Comparison of ENCODE assay signal across 40 cellular contexts in genomic region chr2:170671079-170671478, GRCh38. TPM values are rescaled to one million over a fixed set of nuclear protein-coding genes. Genes with fewer than 3 reads are reported as not detected.
"Had no signal": no experiment of that assay in that cellular context is flagged by ENCODE, and none has a peak within 500 bp of the region (broad histone marks: within the 10 kb centered on the region; RNA-seq: fewer than 3 reads in every experiment).

No MANE protein-coding gene starts in this region.

- H3K4me1 ChIP-seq: adrenal gland, ascending aorta, body of pancreas, breast epithelium had no signal

- H3K9me3 Mint-ChIP-seq: activated naive CD4-positive, alpha-beta T cell treated with anti-CD3 and anti-CD28 coated beads for 36 hours; activated naive CD4-positive, alpha-beta T cell treated with anti-CD3 and anti-CD28 coated beads, Interleukin-2, amount 10 ng/mL, durations not matched to agents 7 days and 5 days; activated naive CD4-positive, alpha-beta T cell treated with anti-CD3 and anti-CD28 coated beads, Interleukin-2, amount 50 U/mL, for 24 hours; activated naive CD4-positive, alpha-beta T cell treated with anti-CD3 and anti-CD28 coated beads, Interleukin-2, amount 50 U/mL, for 72 hours; activated naive CD8-positive, alpha-beta T cell treated with anti-CD3 and anti-CD28 coated beads for 36 hours; activated naive CD8-positive, alpha-beta T cell treated with anti-CD3 and anti-CD28 coated beads, Interleukin-2, amount 10 ng/mL, durations not matched to agents 7 days and 5 days; activated naive CD8-positive, alpha-beta T cell treated with anti-CD3 and anti-CD28 coated beads, Interleukin-2, amount 50 U/mL, for 24 hours; activated T-cell treated with anti-CD3 and anti-CD28 coated beads, Interleukin-2, amount 50 U/mL, for 24 hours; activated T-cell treated with anti-CD3 and anti-CD28 coated beads, Interleukin-2, amount 50 U/mL, for 4 hours; activated T-cell treated with anti-CD3 and anti-CD28 coated beads, Interleukin-2, amount 50 U/mL, for 72 hours; activated T-helper 1 cell treated with anti-CD3 and anti-CD28 coated beads, Interleukin-12 subunit alpha, Interleukin-12 subunit beta, Interleukin-2, Interleukin-4 antibody, amounts not matched to agents 30 ng/mL and 10 ng/mL and 1 ng/mL, durations not matched to agents 14 hours and 24 hours and 36 hours; activated T-helper 17 cell treated with anti-CD3 and anti-CD28 coated beads, Interleukin-2, amount 50 U/mL, for 72 hours; activated T-helper 2 cell treated with anti-CD3 and anti-CD28 coated beads, Interferon-gamma antibody, Interleukin-2, Interleukin-4, amounts not matched to agents 10 μg/mL and 5 μg/mL and 100 μg/mL, durations not matched to agents 14 hours and 24 hours and 36 hours; central memory CD8-positive, alpha-beta T cell had no signal

- H3K27ac Mint-ChIP-seq: activated naive CD4-positive, alpha-beta T cell treated with anti-CD3 and anti-CD28 coated beads for 36 hours; activated naive CD4-positive, alpha-beta T cell treated with anti-CD3 and anti-CD28 coated beads, Interleukin-2, amount 10 ng/mL, durations not matched to agents 7 days and 5 days; activated naive CD4-positive, alpha-beta T cell treated with anti-CD3 and anti-CD28 coated beads, Interleukin-2, amount 50 U/mL, for 24 hours; activated naive CD4-positive, alpha-beta T cell treated with anti-CD3 and anti-CD28 coated beads, Interleukin-2, amount 50 U/mL, for 72 hours; activated naive CD8-positive, alpha-beta T cell; activated naive CD8-positive, alpha-beta T cell treated with anti-CD3 and anti-CD28 coated beads for 36 hours; activated naive CD8-positive, alpha-beta T cell treated with anti-CD3 and anti-CD28 coated beads, Interleukin-2, amount 10 ng/mL, durations not matched to agents 7 days and 5 days; activated naive CD8-positive, alpha-beta T cell treated with anti-CD3 and anti-CD28 coated beads, Interleukin-2, amount 50 U/mL, for 24 hours; activated T-cell treated with anti-CD3 and anti-CD28 coated beads, Interleukin-2, amount 50 U/mL, for 24 hours; activated T-cell treated with anti-CD3 and anti-CD28 coated beads, Interleukin-2, amount 50 U/mL, for 72 hours; activated T-helper 1 cell treated with anti-CD3 and anti-CD28 coated beads, Interleukin-12 subunit alpha, Interleukin-12 subunit beta, Interleukin-2, Interleukin-4 antibody, amounts not matched to agents 30 ng/mL and 10 ng/mL and 1 ng/mL, durations not matched to agents 14 hours and 24 hours and 36 hours; activated T-helper 17 cell treated with anti-CD3 and anti-CD28 coated beads, Interleukin-2, amount 50 U/mL, for 72 hours; activated T-helper 2 cell treated with anti-CD3 and anti-CD28 coated beads, Interferon-gamma antibody, Interleukin-2, Interleukin-4, amounts not matched to agents 10 μg/mL and 5 μg/mL and 100 μg/mL, durations not matched to agents 14 hours and 24 hours and 36 hours; brain had no signal

- ATAC-seq: activated naive CD4-positive, alpha-beta T cell treated with anti-CD3 and anti-CD28 coated beads, Interleukin-2, amount 50 U/mL, for 72 hours; activated naive CD8-positive, alpha-beta T cell treated with anti-CD3 and anti-CD28 coated beads, Interleukin-2, amount 50 U/mL, for 24 hours; activated T-cell treated with anti-CD3 and anti-CD28 coated beads, Interleukin-2, amount 50 U/mL, for 4 hours; activated T-cell treated with anti-CD3 and anti-CD28 coated beads, Interleukin-2, amount 50 U/mL, for 72 hours; activated T-helper 17 cell treated with anti-CD3 and anti-CD28 coated beads, Interleukin-2, amount 50 U/mL, for 72 hours; body of pancreas had no signal

- H3K27ac ChIP-seq: adrenal gland, ascending aorta, body of pancreas, brain microvascular endothelial cell, breast epithelium, cardiac muscle cell had no signal

- H3K4me1 Mint-ChIP-seq: activated naive CD4-positive, alpha-beta T cell treated with anti-CD3 and anti-CD28 coated beads, Interleukin-2, amount 10 ng/mL, durations not matched to agents 7 days and 5 days; activated naive CD4-positive, alpha-beta T cell treated with anti-CD3 and anti-CD28 coated beads, Interleukin-2, amount 50 U/mL, for 24 hours; activated naive CD8-positive, alpha-beta T cell treated with anti-CD3 and anti-CD28 coated beads for 36 hours; activated naive CD8-positive, alpha-beta T cell treated with anti-CD3 and anti-CD28 coated beads, Interleukin-2, amount 10 ng/mL, durations not matched to agents 7 days and 5 days; activated naive CD8-positive, alpha-beta T cell treated with anti-CD3 and anti-CD28 coated beads, Interleukin-2, amount 50 U/mL, for 24 hours; activated T-helper 17 cell treated with anti-CD3 and anti-CD28 coated beads, Interleukin-2, amount 50 U/mL, for 72 hours; brain; central memory CD8-positive, alpha-beta T cell had no signal

- H3K36me3 Mint-ChIP-seq: activated naive CD4-positive, alpha-beta T cell treated with anti-CD3 and anti-CD28 coated beads, Interleukin-2, amount 10 ng/mL, durations not matched to agents 7 days and 5 days; activated naive CD4-positive, alpha-beta T cell treated with anti-CD3 and anti-CD28 coated beads, Interleukin-2, amount 50 U/mL, for 24 hours; activated naive CD4-positive, alpha-beta T cell treated with anti-CD3 and anti-CD28 coated beads, Interleukin-2, amount 50 U/mL, for 72 hours; activated naive CD8-positive, alpha-beta T cell; activated naive CD8-positive, alpha-beta T cell treated with anti-CD3 and anti-CD28 coated beads for 36 hours; activated naive CD8-positive, alpha-beta T cell treated with anti-CD3 and anti-CD28 coated beads, Interleukin-2, amount 10 ng/mL, durations not matched to agents 7 days and 5 days; brain had no signal

- DNase-seq: activated effector memory CD4-positive, alpha-beta T cell treated with anti-CD3 and anti-CD28 coated beads, Interleukin-2, amount 50 U/mL, for 16 hours; activated effector memory CD4-positive, alpha-beta T cell treated with Interleukin-2 at 50 U/mL for 16 hours; activated gamma-delta T cell; activated gamma-delta T cell treated with Interleukin-2 at 50 U/mL for 16 hours; activated naive CD4-positive, alpha-beta T cell; activated naive CD4-positive, alpha-beta T cell treated with anti-CD3 and anti-CD28 coated beads for 36 hours; activated naive CD4-positive, alpha-beta T cell treated with anti-CD3 and anti-CD28 coated beads, Interleukin-2, amount 10 ng/mL, durations not matched to agents 7 days and 5 days; activated naive CD4-positive, alpha-beta T cell treated with anti-CD3 and anti-CD28 coated beads, Interleukin-2, amount 50 U/mL, for 16 hours; activated naive CD4-positive, alpha-beta T cell treated with Interleukin-2 at 50 U/mL for 16 hours; activated naive CD8-positive, alpha-beta T cell treated with anti-CD3 and anti-CD28 coated beads for 36 hours; activated naive CD8-positive, alpha-beta T cell treated with anti-CD3 and anti-CD28 coated beads, Interleukin-2, amount 10 ng/mL, durations not matched to agents 7 days and 5 days; activated naive CD8-positive, alpha-beta T cell treated with anti-CD3 and anti-CD28 coated beads, Interleukin-2, amount 50 U/mL, for 24 hours; activated T-cell treated with anti-CD3 and anti-CD28 coated beads, Interleukin-2, amount 50 U/mL, for 24 hours; activated T-cell treated with anti-CD3 and anti-CD28 coated beads, Interleukin-2, amount 50 U/mL, for 4 hours; activated T-cell treated with anti-CD3 and anti-CD28 coated beads, Interleukin-2, amount 50 U/mL, for 48 hours; activated T-cell treated with anti-CD3 and anti-CD28 coated beads, Interleukin-2, amount 50 U/mL, for 72 hours; adrenal gland; amniotic stem cell; amygdala; anterior cingulate cortex; aorta; body of pancreas; brain microvascular endothelial cell; caudate nucleus; central memory CD4-positive, alpha-beta T cell; cerebellar nuclear complex had no signal

- H3K27me3 ChIP-seq: adrenal gland, ascending aorta, body of pancreas, brain microvascular endothelial cell, breast epithelium, cardiac muscle cell had no signal

- FAIRE-seq: astrocyte, bronchial epithelial cell had no signal

- H3K9me3 ChIP-seq: adrenal gland, ascending aorta, body of pancreas, breast epithelium had no signal

- H3K36me3 ChIP-seq: adrenal gland, ascending aorta, brain microvascular endothelial cell, breast epithelium, cardiac muscle cell had no signal

- H3K4me3 Mint-ChIP-seq: activated naive CD4-positive, alpha-beta T cell treated with anti-CD3 and anti-CD28 coated beads for 36 hours; activated naive CD4-positive, alpha-beta T cell treated with anti-CD3 and anti-CD28 coated beads, Interleukin-2, amount 10 ng/mL, durations not matched to agents 7 days and 5 days; activated naive CD4-positive, alpha-beta T cell treated with anti-CD3 and anti-CD28 coated beads, Interleukin-2, amount 50 U/mL, for 24 hours; activated naive CD8-positive, alpha-beta T cell; activated naive CD8-positive, alpha-beta T cell treated with anti-CD3 and anti-CD28 coated beads for 36 hours; activated naive CD8-positive, alpha-beta T cell treated with anti-CD3 and anti-CD28 coated beads, Interleukin-2, amount 10 ng/mL, durations not matched to agents 7 days and 5 days; activated naive CD8-positive, alpha-beta T cell treated with anti-CD3 and anti-CD28 coated beads, Interleukin-2, amount 50 U/mL, for 24 hours; activated T-cell treated with anti-CD3 and anti-CD28 coated beads, Interleukin-2, amount 50 U/mL, for 24 hours; activated T-cell treated with anti-CD3 and anti-CD28 coated beads, Interleukin-2, amount 50 U/mL, for 4 hours; activated T-cell treated with anti-CD3 and anti-CD28 coated beads, Interleukin-2, amount 50 U/mL, for 72 hours; activated T-helper 1 cell treated with anti-CD3 and anti-CD28 coated beads, Interleukin-12 subunit alpha, Interleukin-12 subunit beta, Interleukin-2, Interleukin-4 antibody, amounts not matched to agents 30 ng/mL and 10 ng/mL and 1 ng/mL, durations not matched to agents 14 hours and 24 hours and 36 hours; activated T-helper 17 cell treated with anti-CD3 and anti-CD28 coated beads, Interleukin-2, amount 50 U/mL, for 72 hours; brain; central memory CD8-positive, alpha-beta T cell had no signal

- H3K4me3 ChIP-seq: adrenal gland, ascending aorta, body of pancreas, breast epithelium, cardiac muscle cell had no signal

RNA-seq across cellular contexts. Expression of gene SP5, which starts 44.1 kb away (rescaled TPM):
- total RNA-seq: activated naive CD4-positive, alpha-beta T cell treated with anti-CD3 and anti-CD28 coated beads for 36 hours; activated naive CD8-positive, alpha-beta T cell treated with anti-CD3 and anti-CD28 coated beads for 36 hours; activated naive CD8-positive, alpha-beta T cell treated with anti-CD3 and anti-CD28 coated beads, Interleukin-2, amount 10 ng/mL, durations not matched to agents 7 days and 5 days; activated T-cell treated with anti-CD3 and anti-CD28 coated beads, Interleukin-2, amount 50 U/mL, for 4 hours; activated T-helper 1 cell treated with anti-CD3 and anti-CD28 coated beads, Interleukin-12 subunit alpha, Interleukin-12 subunit beta, Interleukin-2, Interleukin-4 antibody, amounts not matched to agents 30 ng/mL and 10 ng/mL and 1 ng/mL, durations not matched to agents 14 hours and 24 hours and 36 hours; bronchial epithelial cell; chondrocyte had no signal
- polyA plus RNA-seq: aorta, cardiac muscle cell had no signal
